ENCODE assay signal across 33 cellular contexts in the genomic region with DNA sequence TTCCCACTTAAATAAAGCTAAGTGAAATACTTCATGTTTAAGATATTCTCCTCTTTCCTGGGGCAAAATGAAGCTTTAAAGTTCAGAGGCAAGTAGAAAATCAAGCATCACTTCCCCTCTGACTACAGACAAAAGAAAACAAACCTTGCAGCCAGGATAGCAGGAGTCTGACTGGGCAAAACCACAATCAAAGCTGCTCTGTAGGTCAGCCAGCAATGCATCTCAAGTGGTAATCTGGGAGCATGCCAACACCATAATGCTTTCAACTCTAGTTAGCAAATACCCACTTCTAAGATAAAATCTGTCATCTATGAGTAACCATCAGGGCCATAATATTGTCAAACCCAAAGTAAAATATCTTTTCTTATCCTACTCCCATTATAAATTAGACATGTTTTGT. TPM values are rescaled to one million over a fixed set of nuclear protein-coding genes. Genes with fewer than 3 reads are reported as not detected.
DNase-seq lines count a peak whose midpoint lies in the region; ATAC-seq and TF ChIP-seq lines count a peak whose summit lies in the region.
"Had no signal": no experiment of that assay in that cellular context is flagged by ENCODE, and none has a peak within 500 bp of the region (broad histone marks: within the 10 kb centered on the region; RNA-seq: fewer than 3 reads in every experiment).

No MANE protein-coding gene starts in this region.

- TF ChIP-seq CTCF in epithelial cell of proximal tubule (conservative IDR thresholded peaks at IDR 0.05; ENCODE audit: low read depth, low read length) (no peak), thyroid gland (IDR thresholded peaks at IDR 0.05) (no peak), heart right ventricle (IDR thresholded peaks at IDR 0.05) (no peak), WERI-Rb-1 (IDR thresholded peaks at IDR 0.05; ENCODE audit: low read depth, low read length) (no peak)

- intact Hi-C loops in thyroid gland (cut with DNase I) (no loop called here), heart right ventricle (cut with DNase I) (no loop called here)

- DNase-seq in NCI-H1092 treated with DMSO at 0.1 percent for 48 hours (lab: John Stamatoyannopoulos, UW): peak; percentile 1
- no peak for DNase-seq in NCI-H1092 (lab: John Stamatoyannopoulos, UW)
- peak; percentile 94 for DNase-seq in NCI-H69 (lab: John Stamatoyannopoulos, UW)
- peak; percentile 27 for DNase-seq in epithelial cell of proximal tubule (ENCODE audit: low read depth)
- peak; percentile 27 to 28 for DNase-seq in thyroid gland
- DNase-seq in heart right ventricle: no peak
- DNase-seq in SW 1271 (lab: John Stamatoyannopoulos, UW): no peak
- DNase-seq in WERI-Rb-1: no peak
- DNase-seq: 8988T; activated CD4-positive, alpha-beta T cell treated with anti-CD3 and anti-CD28 coated beads for 36 hours; activated CD8-positive, alpha-beta memory T cell treated with anti-CD3 and anti-CD28 coated beads for 24 hours; activated effector memory CD4-positive, alpha-beta T cell treated with Interleukin-2 at 50 U/mL for 16 hours; anterior cingulate cortex; CD4-positive, CD25-positive, alpha-beta regulatory T cell; esophagus squamous epithelium; immature natural killer cell; left lung; MM.1S; naive B cell; NCI-H1436 treated with DMSO at 0.1 percent for 48 hours; NCI-H226; NCI-H774; sigmoid colon; SK-N-SH; T-helper 17 cell had no signal

- no peak for ATAC-seq in heart right ventricle
- ATAC-seq: activated CD4-positive, alpha-beta T cell treated with anti-CD3 and anti-CD28 coated beads for 36 hours; left lung; T-helper 17 cell had no signal

- no peaks in the 10 kb centered on the region for H3K9me3 ChIP-seq in thyroid gland
- no peaks in the 10 kb centered on the region for H3K9me3 ChIP-seq in heart right ventricle
- H3K9me3 ChIP-seq in WERI-Rb-1 (ENCODE audit: severe bottlenecking): no peaks in the 10 kb centered on the region
- H3K9me3 ChIP-seq: esophagus squamous epithelium, HAP-1, left lung, neutrophil, sigmoid colon, SK-N-SH had no signal

- H3K27ac ChIP-seq in thyroid gland (no peak overlapping the region), heart right ventricle (no peak overlapping the region), WERI-Rb-1 (no peak overlapping the region)
- H3K27ac ChIP-seq: cardiac muscle cell, esophagus squamous epithelium, hepatocyte, left lung, neutrophil, sigmoid colon had no signal

- H3K36me3 ChIP-seq in thyroid gland: no peaks in the 10 kb centered on the region
- no peaks in the 10 kb centered on the region for H3K36me3 ChIP-seq in heart right ventricle
- no peaks in the 10 kb centered on the region for H3K36me3 ChIP-seq in WERI-Rb-1
- H3K36me3 ChIP-seq: cardiac muscle cell, esophagus squamous epithelium, HAP-1, left lung, neutrophil, sigmoid colon had no signal

- H3K4me1 ChIP-seq in thyroid gland (no peaks in the 10 kb centered on the region), heart right ventricle (no peaks in the 10 kb centered on the region)
- H3K4me1 ChIP-seq: esophagus squamous epithelium, HAP-1, left lung, sigmoid colon had no signal

- H3K4me3 ChIP-seq in epithelial cell of proximal tubule (ENCODE audit: low read depth, low read length) (no peak overlapping the region), thyroid gland (replicated peaks in 1 of 3) (no peak overlapping the region), heart right ventricle (no peak overlapping the region), WERI-Rb-1 (ENCODE audit: low read depth, low read length) (no peak overlapping the region)
- H3K4me3 ChIP-seq: cardiac muscle cell, esophagus squamous epithelium, HAP-1, hepatocyte, left lung, sigmoid colon had no signal

- H3K27me3 ChIP-seq in thyroid gland (no peaks in the 10 kb centered on the region), heart right ventricle (no peaks in the 10 kb centered on the region), WERI-Rb-1 (ENCODE audit: insufficient read depth, low read depth, severe bottlenecking) (no peaks in the 10 kb centered on the region)
- H3K27me3 ChIP-seq: cardiac muscle cell, esophagus squamous epithelium, hepatocyte, left lung, neutrophil, sigmoid colon had no signal

- no peak for TF ChIP-seq POLR2A in thyroid gland (IDR thresholded peaks at IDR 0.05)

RNA-seq across cellular contexts. Expression of gene RBMY1J, which starts 32.6 kb away (rescaled TPM):
- total RNA-seq in epithelial cell of proximal tubule (not detected in 2 replicates), thyroid gland (not detected), heart right ventricle (not detected)
- polyA plus RNA-seq in heart right ventricle: not detected
- total RNA-seq: activated CD4-positive, alpha-beta T cell treated with anti-CD3 and anti-CD28 coated beads for 36 hours; cardiac muscle cell; CD4-positive, CD25-positive, alpha-beta regulatory T cell; esophagus squamous epithelium; frontal cortex; hepatocyte; HT-29; progenitor cell of endocrine pancreas; sigmoid colon; T-helper 17 cell had no signal
- polyA plus RNA-seq: cardiac muscle cell; CD4-positive, CD25-positive, alpha-beta regulatory T cell; hepatocyte; immature natural killer cell; sigmoid colon; SK-N-SH; thymus had no signal

Comparison
In these comparisons a context has a peak if more than half of its experiments do, and no peak if none do; other contexts are left out.
1. DNase-seq: peak in NCI-H1092 treated with DMSO at 0.1 percent for 48 hours (single experiment), NCI-H69 (single experiment), epithelial cell of proximal tubule (single experiment) and thyroid gland (2 of 2); none in NCI-H1092 (single experiment), heart right ventricle (0 of 2), SW 1271 (0 of 2) and WERI-Rb-1 (single experiment).